8 cellular contexts compared by ENCODE assay signal in genomic region chr1:25858906-25859789, GRCh38. TPM values are rescaled to one million over a fixed set of nuclear protein-coding genes. Genes with fewer than 3 reads are reported as not detected.
DNase-seq lines count a peak whose midpoint lies in the region; ATAC-seq and TF ChIP-seq lines count a peak whose summit lies in the region.

Gene AUNIP, minus strand, starts transcription at chr1:25859457. Its CDS starts 100 bp downstream, at chr1:25859357.

- H3K36me3 ChIP-seq in DND-41 (ENCODE audit: insufficient read depth, low read length) (no peaks in the 10 kb centered on the region), GM23338 (ENCODE audit: insufficient read depth) (no peaks in the 10 kb centered on the region), neuronal stem cell (replicated peaks in 1 of 2; ENCODE audit: control insufficient read depth in 2 of 2, insufficient read depth in 2 of 2, low read length in 2 of 2) (peaks cover 2 to 15% of the 10 kb centered on the region in 2 donors)

- peak within 1 kb of the TSS; percentile 87 for H3K9ac ChIP-seq in DND-41 (ENCODE audit: low read depth, low read length)
- peak within 1 kb of the TSS; percentile 98 for H3K9ac ChIP-seq in neuronal stem cell (ENCODE audit: low read depth, low read length, poor library complexity)

- no peak within 1 kb of the TSS for H4K8ac ChIP-seq in neuronal stem cell (ENCODE audit: low read depth, low read length)

- no peak within 1 kb of the TSS for H4K91ac ChIP-seq in neuronal stem cell (ENCODE audit: low read depth, low read length, poor library complexity)

- peak within 1 kb of the TSS; percentile 97 for H3K27ac Mint-ChIP-seq in GM23338

- no peak within 1 kb of the TSS for H2BK5ac ChIP-seq in neuronal stem cell (ENCODE audit: low read length)

- H2BK120ac ChIP-seq in neuronal stem cell (ENCODE audit: low read depth, low read length): no peak within 1 kb of the TSS

- H4K20me1 ChIP-seq in DND-41 (ENCODE audit: insufficient read depth, low read length) (peaks cover 11% of the 10 kb centered on the region; the same call in 1 of the 2 replicates), GM23338 (replicated peaks; ENCODE audit: insufficient read depth) (peaks cover 13% of the 10 kb centered on the region)

- 0 out of 2 replicates have a peak, but pooled peaks cover 3% of the 10 kb centered on the region for H3F3A ChIP-seq in GM23338 (replicated peaks; ENCODE audit: low read depth)

- H3K79me2 ChIP-seq in DND-41 (ENCODE audit: insufficient read depth, low read length) (peaks cover 56% of the 10 kb centered on the region), GM23338 (replicated peaks; ENCODE audit: insufficient read depth) (peaks cover 50% of the 10 kb centered on the region)

- H3K79me1 ChIP-seq in neuronal stem cell (ENCODE audit: low read depth, low read length): no peaks in the 10 kb centered on the region

- peaks cover 10% of the 10 kb centered on the region for H3K27me3 Mint-ChIP-seq in GM23338 (ENCODE audit: insufficient read depth, low read depth, poor library complexity)

- peaks cover 3% of the 10 kb centered on the region; the same call in 2 of the 3 replicates for H3K9me3 Mint-ChIP-seq in GM23338

- no peaks in the 10 kb centered on the region for H3K27me3 ChIP-seq in DND-41 (ENCODE audit: insufficient read depth, low read length, poor library complexity)
- H3K27me3 ChIP-seq in GM23338 (ENCODE audit: insufficient read depth): no peaks in the 10 kb centered on the region
- no peaks in the 10 kb centered on the region for H3K27me3 ChIP-seq in neuronal stem cell (ENCODE audit: control insufficient read depth in 3 of 3, insufficient read depth in 3 of 3, low read depth in 1 of 3, low read length in 3 of 3)

- peak within 1 kb of the TSS; percentile 99 for H2AFZ ChIP-seq in DND-41 (ENCODE audit: low read depth, low read length)
- peak within 1 kb of the TSS; percentile 98 for H2AFZ ChIP-seq in GM23338
- peak within 1 kb of the TSS; percentile 93 for H2AFZ ChIP-seq in neuronal stem cell (ENCODE audit: low read length)

- no peak within 1 kb of the TSS for H3K14ac ChIP-seq in neuronal stem cell (ENCODE audit: low read length)

- H3K9me3 ChIP-seq in DND-41 (ENCODE audit: insufficient read depth, low read length, severe bottlenecking): no peaks in the 10 kb centered on the region
- H3K9me3 ChIP-seq in neuronal stem cell (replicated peaks in 1 of 2; ENCODE audit: control insufficient read depth in 2 of 2, insufficient read depth in 1 of 2, low read depth in 1 of 2, low read length in 2 of 2): no peaks in the 10 kb centered on the region

- H3K4me1 ChIP-seq in DND-41 (ENCODE audit: insufficient read depth, low read length) (peaks cover 29% of the 10 kb centered on the region), GM23338 (ENCODE audit: insufficient read depth) (peaks cover 11% of the 10 kb centered on the region), neuronal stem cell (ENCODE audit: control insufficient read depth in 2 of 2, insufficient read depth in 1 of 2, low read depth in 1 of 2, low read length in 2 of 2) (peaks cover 3 to 6% of the 10 kb centered on the region in 2 donors)

- ATAC-seq in DND-41 (ENCODE audit: insufficient read depth, low read depth) (peak; percentile 92), GM23338 (peak; percentile 88)

- DNase-seq in DND-41 (peak; percentile 89), GM23338 (ENCODE audit: low spot score) (peak; percentile 87), LoVo (ENCODE audit: low spot score) (peak; percentile 93), SHP77 (lab: John Stamatoyannopoulos, UW) (peak; percentile 65 to 78), activated gamma-delta T cell treated with Interleukin-2 at 50 U/mL for 16 hours (peak; percentile 84), foreskin melanocyte (peak; percentile 83), neuronal stem cell (ENCODE audit: low spot score) (peak; percentile 82), stromal cell of bone marrow (ENCODE audit: low read depth) (peak; percentile 67)

- H3K18ac ChIP-seq in neuronal stem cell (ENCODE audit: low read length): peak within 1 kb of the TSS; percentile 88

- H3K4me3 ChIP-seq in DND-41 (ENCODE audit: low read depth in 1 of 2, low read length in 2 of 2) (peak within 1 kb of the TSS; percentile 88 to 91), GM23338 (peak within 1 kb of the TSS; percentile 95), neuronal stem cell (ENCODE audit: low read length in 2 of 2) (peak within 1 kb of the TSS; percentile 92)

- H3K4me2 ChIP-seq in DND-41 (ENCODE audit: insufficient read depth, low read length) (peak within 1 kb of the TSS; percentile 98), GM23338 (peak within 1 kb of the TSS; percentile 91), neuronal stem cell (ENCODE audit: insufficient read depth, low read length, poor library complexity, severe bottlenecking) (peak within 1 kb of the TSS; percentile 98)

- H3K9me2 ChIP-seq in GM23338 (ENCODE audit: insufficient read depth): no peaks in the 10 kb centered on the region

- peaks cover 2% of the 10 kb centered on the region; the same call in 1 of the 3 replicates for H3K36me3 Mint-ChIP-seq in GM23338 (ENCODE audit: low read depth)

- peak within 1 kb of the TSS; percentile 97 for H3K4me3 Mint-ChIP-seq in GM23338

- peak within 1 kb of the TSS; percentile 90 for H3K23ac ChIP-seq in neuronal stem cell (ENCODE audit: low read depth, low read length, poor library complexity)

- no peak within 1 kb of the TSS for H3K4ac ChIP-seq in neuronal stem cell (ENCODE audit: low read length)

- peak within 1 kb of the TSS; percentile 2 for H2BK15ac ChIP-seq in neuronal stem cell (ENCODE audit: low read length)

- WGBS in neuronal stem cell (ENCODE audit: extremely low coverage in 2 of 2, insufficient read length in 2 of 2, insufficient replicate concordance in 1 of 2), 2 donors: no CpG with 5 or more reads among the region's 77 CpGs

- peak within 1 kb of the TSS; percentile 84 for H3K27ac ChIP-seq in DND-41 (ENCODE audit: low read length)
- peak within 1 kb of the TSS; percentile 95 for H3K27ac ChIP-seq in GM23338 (ENCODE audit: low read depth)
- no peak within 1 kb of the TSS for H3K27ac ChIP-seq in neuronal stem cell (replicated peaks; ENCODE audit: low read length)

- no peak for TF ChIP-seq CTCF in DND-41 (IDR thresholded peaks at IDR 0.05; ENCODE audit: borderline replicate concordance, extremely low read depth, low read length, poor library complexity, severe bottlenecking)
- no peak for TF ChIP-seq CTCF in GM23338 (conservative IDR thresholded peaks at IDR 0.05; ENCODE audit: low read depth in 2 of 2)

- H2BK12ac ChIP-seq in neuronal stem cell (ENCODE audit: low read length): no peak within 1 kb of the TSS

- no peak within 1 kb of the TSS for H2AK5ac ChIP-seq in neuronal stem cell (ENCODE audit: low read depth, low read length)

- H3K4me1 Mint-ChIP-seq in GM23338: peaks cover 14% of the 10 kb centered on the region

TF ChIP-seq in GM23338, 12 proteins besides CTCF, POLR2A, EP300 and RAD21:
- TF ChIP-seq CREB1 (CRISPR knock-in tag; IDR thresholded peaks at IDR 0.05; ENCODE audit: low read depth) (peak; percentile 67; the same call in 1 of the 2 replicates), REST (IDR thresholded peaks at IDR 0.05; ENCODE audit: unreplicated experiment) (no peak), POLR2AphosphoS5 (IDR thresholded peaks at IDR 0.05; ENCODE audit: low read depth) (peak; percentile 95)
TF ChIP-seq in GM23338: peak in this region for 2.

RNA-seq across cellular contexts. Expression of gene AUNIP, which starts in this region (rescaled TPM):
- total RNA-seq in GM23338 (2014; rRNA removed; shearing (Covaris generic)): 20.9 and 24.1 TPM in 2 replicates
- 21.2 and 21.9 TPM in 2 replicates for polyA plus RNA-seq in GM23338 (2016; fragmentation: Nextera tagmentation; extraction: Ambion mirVana)
- polyA plus RNA-seq in neuronal stem cell (2013, experiment 1 of 2): 7.6 TPM
- 7.3 TPM for polyA plus RNA-seq in neuronal stem cell (2013, experiment 2 of 2)
